8 cellular contexts compared by ENCODE assay signal in the genomic region with DNA sequence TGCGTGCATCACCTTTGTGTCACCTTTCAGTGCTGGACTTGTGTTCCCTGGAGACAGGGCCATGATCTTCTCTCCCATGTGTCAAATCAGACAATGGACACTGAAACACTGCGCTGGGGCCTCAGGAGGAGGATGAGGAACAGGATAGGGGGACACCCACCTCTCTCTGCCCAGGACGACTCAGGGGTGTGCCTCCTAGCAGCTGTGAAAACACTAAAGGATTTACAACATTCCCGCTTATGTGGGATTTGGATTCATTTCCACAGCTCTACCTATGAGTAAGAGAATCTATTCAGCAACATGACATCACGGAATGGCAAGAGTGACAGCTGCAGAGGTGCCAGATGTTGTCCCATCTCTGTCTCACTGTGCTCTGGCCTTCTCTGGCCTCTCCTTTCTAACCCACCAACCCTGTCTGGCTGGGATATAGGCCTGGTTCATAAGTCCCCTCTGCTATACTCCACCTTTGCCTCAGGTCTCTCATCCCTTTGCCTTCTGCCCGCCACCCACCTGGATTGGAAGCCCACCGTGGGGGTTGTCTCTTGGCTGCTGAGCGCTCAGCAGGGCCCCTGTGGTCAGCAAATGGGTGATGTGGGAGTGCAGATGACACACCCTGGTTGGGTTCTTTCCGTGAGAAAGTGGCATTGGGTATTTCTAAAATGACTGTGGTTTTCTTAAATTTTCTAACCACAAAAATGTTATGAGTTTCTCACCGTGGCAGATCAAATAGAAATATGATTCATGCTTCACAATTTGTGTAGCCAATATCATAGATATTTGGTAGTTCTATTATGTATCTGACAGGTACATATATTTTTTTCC. TPM values are rescaled to one million over a fixed set of nuclear protein-coding genes. Genes with fewer than 3 reads are reported as not detected.
DNase-seq lines count a peak whose midpoint lies in the region; ATAC-seq and TF ChIP-seq lines count a peak whose summit lies in the region.

No MANE protein-coding gene starts in this region.

- H3K4me3 ChIP-seq in lower leg skin (ENCODE audit: low read depth, poor library complexity, severe bottlenecking), result no peak overlapping the region

- WGBS in lower leg skin, 2 donors, result 64 to 66% methylated on average over 9 to 10 of the region's 10 CpGs

- DNase-seq in GM13976 (ENCODE audit: low spot score) (peak; percentile 49), left kidney (ENCODE audit: low read depth, low spot score) (peak; percentile 54), NCI-H128 (lab: John Stamatoyannopoulos, UW; ENCODE audit: unreplicated experiment) (no peak), lower leg skin (ENCODE audit: low spot score in 2 of 2) (no peak), NCI-H1436 (lab: John Stamatoyannopoulos, UW) (no peak)
- DNase-seq in activated CD8-positive, alpha-beta memory T cell treated with anti-CD3 and anti-CD28 coated beads for 24 hours, result peak; percentile 89

- no peak for TF ChIP-seq CTCF in GM13976 (IDR thresholded peaks at IDR 0.05; ENCODE audit: borderline replicate concordance, control extremely low read depth, extremely low read depth, insufficient read depth, missing control alignments)
- no peak for TF ChIP-seq CTCF in lower leg skin (IDR thresholded peaks at IDR 0.05)

- peak; percentile 49 for ATAC-seq in HG03469 (IDR thresholded peaks at IDR 0.05; ENCODE audit: unreplicated experiment)
- ATAC-seq in GM18873 (IDR thresholded peaks at IDR 0.05; ENCODE audit: low FRiP score, unreplicated experiment), result no peak

- in situ Hi-C loops in GM13976 (cut with MboI; ENCODE audit: low sequenced_read_pairs, unreplicated experiment), result no loop called here

- intact Hi-C loops in lower leg skin (cut with DNase I; ENCODE audit: low total_unique reads), result no loop called here

- TF ChIP-seq POLR2A in lower leg skin (IDR thresholded peaks at IDR 0.05), result no peak

RNA-seq across cellular contexts. Expression of a gene that starts 47.1 kb away (rescaled TPM):
- total RNA-seq in lower leg skin, result 10 to 100 TPM in 1 of 4 donors, 1 to 10 TPM in 3; 1.6 to 16.8 (median 5.7) TPM

Comparison
In these comparisons a context has a peak if more than half of its experiments do, and no peak if none do; other contexts are left out.
1. DNase-seq: peak in GM13976 (single experiment), activated CD8-positive, alpha-beta memory T cell treated with anti-CD3 and anti-CD28 coated beads for 24 hours (single experiment) and left kidney (single experiment); none in NCI-H128 (single experiment), lower leg skin (0 of 2) and NCI-H1436 (single experiment).